In the genomic region with DNA sequence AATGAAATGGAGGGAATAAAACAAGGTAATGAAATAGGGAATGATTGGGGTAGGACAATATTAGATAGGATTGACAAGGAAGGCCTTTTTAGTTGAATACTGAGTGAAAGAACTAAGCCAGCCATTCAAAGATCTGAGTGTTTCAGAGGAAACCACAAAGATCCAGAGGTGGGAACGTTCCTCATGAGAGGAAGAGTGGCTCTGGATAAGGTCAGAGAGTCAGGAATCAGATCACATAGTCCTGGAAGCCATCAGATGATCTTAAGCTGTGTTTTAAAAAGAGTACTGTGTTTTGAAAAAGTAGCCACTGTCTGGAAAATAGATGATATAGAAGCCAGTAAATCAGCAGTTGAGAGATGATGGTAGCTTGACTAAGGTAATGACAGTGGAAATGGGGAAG, we compare ENCODE assay signal across 1 cellular context.
A peak's percentile ranks its signal among the peaks of the same experiment; 100 is the strongest.
TF ChIP-seq lines count a peak whose summit lies in the region.

No MANE protein-coding gene starts in this region.

TF ChIP-seq in K562, 482 proteins besides CTCF, POLR2A, EP300 and RAD21:
- TF ChIP-seq, protein P1, sequence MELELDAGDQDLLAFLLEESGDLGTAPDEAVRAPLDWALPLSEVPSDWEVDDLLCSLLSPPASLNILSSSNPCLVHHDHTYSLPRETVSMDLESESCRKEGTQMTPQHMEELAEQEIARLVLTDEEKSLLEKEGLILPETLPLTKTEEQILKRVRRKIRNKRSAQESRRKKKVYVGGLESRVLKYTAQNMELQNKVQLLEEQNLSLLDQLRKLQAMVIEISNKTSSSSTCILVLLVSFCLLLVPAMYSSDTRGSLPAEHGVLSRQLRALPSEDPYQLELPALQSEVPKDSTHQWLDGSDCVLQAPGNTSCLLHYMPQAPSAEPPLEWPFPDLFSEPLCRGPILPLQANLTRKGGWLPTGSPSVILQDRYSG (tag; conservative IDR thresholded peaks at IDR 0.05; ENCODE audit: low read depth): no peak
- TF ChIP-seq, protein P2, sequence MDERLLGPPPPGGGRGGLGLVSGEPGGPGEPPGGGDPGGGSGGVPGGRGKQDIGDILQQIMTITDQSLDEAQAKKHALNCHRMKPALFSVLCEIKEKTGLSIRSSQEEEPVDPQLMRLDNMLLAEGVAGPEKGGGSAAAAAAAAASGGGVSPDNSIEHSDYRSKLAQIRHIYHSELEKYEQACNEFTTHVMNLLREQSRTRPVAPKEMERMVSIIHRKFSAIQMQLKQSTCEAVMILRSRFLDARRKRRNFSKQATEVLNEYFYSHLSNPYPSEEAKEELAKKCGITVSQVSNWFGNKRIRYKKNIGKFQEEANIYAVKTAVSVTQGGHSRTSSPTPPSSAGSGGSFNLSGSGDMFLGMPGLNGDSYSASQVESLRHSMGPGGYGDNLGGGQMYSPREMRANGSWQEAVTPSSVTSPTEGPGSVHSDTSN (CRISPR knock-in tag; IDR thresholded peaks at IDR 0.05; ENCODE audit: low read depth): no peak
- TF ChIP-seq, protein P2 (tag; conservative IDR thresholded peaks at IDR 0.05; ENCODE audit: low read depth): peak; percentile 83
- TF ChIP-seq ZBTB2 (IDR thresholded peaks at IDR 0.05): no peak
- no peak for TF ChIP-seq RBBP5 (IDR thresholded peaks at IDR 0.05; ENCODE audit: borderline replicate concordance, insufficient read depth, low read length, poor library complexity, severe bottlenecking)
- TF ChIP-seq ZFP91 (CRISPR knock-in tag; IDR thresholded peaks at IDR 0.05): no peak
